36 cellular contexts compared by ENCODE assay signal in genomic region chr19:46435009-46435408, GRCh38. TPM values are rescaled to one million over a fixed set of nuclear protein-coding genes. Genes with fewer than 3 reads are reported as not detected.
A peak's percentile ranks its signal among the peaks of the same experiment; 100 is the strongest.
DNase-seq lines count a peak whose midpoint lies in the region; ATAC-seq, FAIRE-seq and TF ChIP-seq lines count a peak whose summit lies in the region.
"Had no signal": no experiment of that assay in that cellular context is flagged by ENCODE, and none has a peak within 500 bp of the region (broad histone marks: within the 10 kb centered on the region; RNA-seq: fewer than 3 reads in every experiment).

No MANE protein-coding gene starts in this region.

- H3K4me2 ChIP-seq in A549, result no peak overlapping the region

- H3K27ac ChIP-seq in A549 (no peak overlapping the region), adrenal gland (no peak overlapping the region)
- H3K27ac ChIP-seq: breast epithelium, neutrophil, Peyer's patch, skin epidermis, vagina had no signal

- peaks cover 13% of the 10 kb centered on the region for H3K4me1 Mint-ChIP-seq in nephron
- H3K4me1 Mint-ChIP-seq: naive B cell had no signal

- H3K27me3 Mint-ChIP-seq in nephron (ENCODE audit: low read depth), result peaks cover 4% of the 10 kb centered on the region

- no peak overlapping the region for H3K4me3 Mint-ChIP-seq in nephron
- H3K4me3 Mint-ChIP-seq: activated CD4-positive, alpha-beta memory T cell treated with anti-CD3 and anti-CD28 coated beads for 36 hours; activated naive CD4-positive, alpha-beta T cell treated with anti-CD3 and anti-CD28 coated beads for 36 hours; CD4-positive, alpha-beta T cell; naive B cell; T-helper 2 cell treated with Interferon-gamma antibody and Interleukin-4, amounts not matched to agents 5 μg/mL and 100 μg/mL, for 36 hours had no signal

- POLR2A ChIA-PET in A549 (lab: Yijun Ruan, JAX), result no interaction called here

- 65% methylated on average over 6 of the region's 6 CpGs for WGBS in A549 (ENCODE audit: missing lambda C conversion rate)
- 48 to 60% (median 54%) methylated on average over 6 of the region's 6 CpGs for WGBS in adrenal gland, 4 donors

- TF ChIP-seq CTCF in A549 (IDR thresholded peaks at IDR 0.05) (no peak), nephron (IDR thresholded peaks at IDR 0.05; ENCODE audit: unreplicated experiment in 3 of 3) (no peak), adrenal gland (IDR thresholded peaks at IDR 0.05) (no peak)

- H3K9me3 Mint-ChIP-seq in nephron, result no peaks in the 10 kb centered on the region
- H3K9me3 Mint-ChIP-seq: activated CD4-positive, alpha-beta memory T cell treated with anti-CD3 and anti-CD28 coated beads for 36 hours; activated naive CD4-positive, alpha-beta T cell treated with anti-CD3 and anti-CD28 coated beads for 36 hours; CD4-positive, alpha-beta T cell; T-helper 2 cell treated with Interferon-gamma antibody and Interleukin-4, amounts not matched to agents 5 μg/mL and 100 μg/mL, for 36 hours had no signal

- no peak overlapping the region for H3K4me3 ChIP-seq in A549
- no peak overlapping the region for H3K4me3 ChIP-seq in adrenal gland
- H3K4me3 ChIP-seq: breast epithelium, Peyer's patch, skin epidermis, vagina had no signal

- peak overlapping the region in 2 of 3 experiments; percentile 21 to 57 for H3K27ac Mint-ChIP-seq in nephron
- H3K27ac Mint-ChIP-seq: activated CD4-positive, alpha-beta memory T cell treated with anti-CD3 and anti-CD28 coated beads for 36 hours; activated naive CD4-positive, alpha-beta T cell treated with anti-CD3 and anti-CD28 coated beads for 36 hours; CD4-positive, alpha-beta T cell; naive B cell; T-helper 2 cell treated with Interferon-gamma antibody and Interleukin-4, amounts not matched to agents 5 μg/mL and 100 μg/mL, for 36 hours had no signal

- no peak for FAIRE-seq in A549 (lab: Jason Lieb, UNC)
- FAIRE-seq: A204.1, colon, GM19239, H1, kidney had no signal

- ATAC-seq in A549, result peak; percentile 24 to 40; a peak in 2 of 6 replicates
- no peak for ATAC-seq in GM21717 (IDR thresholded peaks at IDR 0.05; ENCODE audit: unreplicated experiment)
- ATAC-seq: left ventricle myocardium superior had no signal

- CTCF ChIA-PET in A549 (lab: Yijun Ruan, JAX), result interaction anchor here (0.6 to 2.9 kb wide), 5 partner anchors 31 to 131 kb away, joined by 3 to 8 read pairs (median 7); no protein-coding TSS in a partner anchor

- TF ChIP-seq EP300 in A549 (IDR thresholded peaks at IDR 0.05), result no peak

- intact Hi-C loops in adrenal gland (cut with DNase I), result no loop called here

- H3K9me3 ChIP-seq in A549 (no peaks in the 10 kb centered on the region), adrenal gland (replicated peaks in 1 of 3) (no peaks in the 10 kb centered on the region)
- H3K9me3 ChIP-seq: breast epithelium, neutrophil, Peyer's patch, vagina had no signal

- no peaks in the 10 kb centered on the region for H3K27me3 ChIP-seq in adrenal gland
- H3K27me3 ChIP-seq: breast epithelium, Peyer's patch, vagina had no signal

- no peak for DNase-seq in A549 (ENCODE audit: low read depth in 1 of 2, low spot score in 1 of 2)
- peak; percentile 37 for DNase-seq in NCI-H2227 treated with DMSO at 0.1 percent for 48 hours (lab: John Stamatoyannopoulos, UW)
- DNase-seq in fibroblast of peridontal ligament (ENCODE audit: extremely low read depth), result peak; percentile 19
- no peak for DNase-seq in T1000 (lab: John Stamatoyannopoulos, UW)
- DNase-seq in GM19238 (ENCODE audit: insufficient read length, low spot score), result no peak
- DNase-seq in adrenal gland, result no peak
- DNase-seq: activated CD4-positive, alpha-beta memory T cell treated with anti-CD3 and anti-CD28 coated beads for 36 hours; activated CD4-positive, alpha-beta T cell treated with anti-CD3 and anti-CD28 coated beads for 1 hour; activated naive CD4-positive, alpha-beta T cell treated with anti-CD3 and anti-CD28 coated beads for 36 hours; CD4-positive, alpha-beta T cell; effector memory CD4-positive, alpha-beta T cell; KG1; kidney; left ventricle myocardium superior; MM.1S; naive B cell; NCI-H1105 treated with DMSO at 0.1 percent for 48 hours; NCI-H1930; NCI-H226; NCI-H526 treated with DMSO at 0.1 percent for 48 hours; Peyer's patch; SHP77 treated with DMSO at 0.1 percent for 48 hours; stimulated activated naive CD4-positive, alpha-beta T cell treated with Interleukin-2 at 50 U/mL for 16 hours had no signal

- TF ChIP-seq RAD21 in A549 (conservative IDR thresholded peaks at IDR 0.05 in 1 of 2, IDR thresholded peaks at IDR 0.05 in 1 of 2), result no peak

- H3K36me3 Mint-ChIP-seq in nephron (ENCODE audit: low read depth), result no peaks in the 10 kb centered on the region
- H3K36me3 Mint-ChIP-seq: activated CD4-positive, alpha-beta memory T cell treated with anti-CD3 and anti-CD28 coated beads for 36 hours; naive B cell had no signal

- no peaks in the 10 kb centered on the region for H3K36me3 ChIP-seq in adrenal gland (replicated peaks in 1 of 2)
- H3K36me3 ChIP-seq: breast epithelium, neutrophil, Peyer's patch, vagina had no signal

- no peaks in the 10 kb centered on the region for H3K4me1 ChIP-seq in A549
- H3K4me1 ChIP-seq in adrenal gland (replicated peaks in 1 of 2), result no peaks in the 10 kb centered on the region
- H3K4me1 ChIP-seq: breast epithelium, Peyer's patch, vagina had no signal

- TF ChIP-seq POLR2A in A549 (IDR thresholded peaks at IDR 0.05; ENCODE audit: low read length), result no peak
- no peak for TF ChIP-seq POLR2A in adrenal gland (IDR thresholded peaks at IDR 0.05)

TF ChIP-seq in A549, 52 proteins besides CTCF, POLR2A, EP300 and RAD21 (continues in another document):
- no peak for TF ChIP-seq BCL3 (IDR thresholded peaks at IDR 0.05)
- no peak for TF ChIP-seq RARB (CRISPR knock-in tag; IDR thresholded peaks at IDR 0.05)
- no peak for TF ChIP-seq MAFK (IDR thresholded peaks at IDR 0.05; ENCODE audit: partially characterized antibody)
- no peak for TF ChIP-seq ZSCAN20 (CRISPR knock-in tag; IDR thresholded peaks at IDR 0.05)
- TF ChIP-seq FOSL2 (IDR thresholded peaks at IDR 0.05), result no peak
- no peak for TF ChIP-seq FOSL2 (CRISPR knock-in tag; IDR thresholded peaks at IDR 0.05)
- TF ChIP-seq ZNF302 (CRISPR knock-in tag; IDR thresholded peaks at IDR 0.05), result no peak
- TF ChIP-seq HOXA7 (CRISPR knock-in tag; IDR thresholded peaks at IDR 0.05), result no peak
- TF ChIP-seq TP53 (CRISPR knock-in tag; IDR thresholded peaks at IDR 0.05), result no peak
- no peak for TF ChIP-seq MYC (IDR thresholded peaks at IDR 0.05; ENCODE audit: borderline replicate concordance, low read length)
- TF ChIP-seq CBX2 (IDR thresholded peaks at IDR 0.05; ENCODE audit: borderline replicate concordance, low read depth), result no peak
- no peak for TF ChIP-seq CHD2 (IDR thresholded peaks at IDR 0.05; ENCODE audit: low read length, partially characterized antibody)
- no peak for TF ChIP-seq CEBPB (IDR thresholded peaks at IDR 0.05)
- TF ChIP-seq MAZ (IDR thresholded peaks at IDR 0.05; ENCODE audit: borderline replicate concordance, low read depth, low read length), result no peak
- TF ChIP-seq HMGXB4 (CRISPR knock-in tag; IDR thresholded peaks at IDR 0.05; ENCODE audit: borderline replicate concordance), result no peak

RNA-seq across cellular contexts. Expression of gene PNMA8C, which starts 6.3 kb away (rescaled TPM):
- polyA plus RNA-seq in A549 (2011; rRNA removed), result 0.01 TPM in 1 of 2 replicates, not detected in the other
- 0.01 TPM in 2 replicates for polyA plus RNA-seq in A549 (2012; cell fraction: cytosol; rRNA removed)
- polyA plus RNA-seq in A549 (2012; cell fraction: nucleus; rRNA removed), result 0.04 TPM in 2 replicates
- polyA plus RNA-seq in A549 (2017; fragmentation: RNase III; extraction: RNeasy Plus Mini Kit Qiagen cat#74134 plus additional on column Dnase treatment), result not detected in 3 replicates
- polyA minus RNA-seq in A549 (2011; rRNA and poly(A)+ RNA removed), result 0.08 TPM in 1 of 2 replicates, not detected in the other
- 1 to 10 TPM; 1.5 to 4.4 (median 2.1) TPM for total RNA-seq in adrenal gland
- 1 to 10 TPM in 2 of 3 donors, under 1 TPM in 1; 0.47 to 2.4 (median 1.4) TPM for polyA plus RNA-seq in adrenal gland
- total RNA-seq: activated CD4-positive, alpha-beta memory T cell treated with anti-CD3 and anti-CD28 coated beads for 36 hours; activated naive CD4-positive, alpha-beta T cell treated with anti-CD3 and anti-CD28 coated beads for 36 hours; CD4-positive, alpha-beta T cell; epithelial cell of proximal tubule; Peyer's patch; renal cortical epithelial cell had no signal

RNA-seq across cellular contexts. Expression of gene CCDC8, which starts 21.6 kb away (rescaled TPM):
- polyA plus RNA-seq in A549 (2011; rRNA removed) (0.04 TPM in 1 of 2 replicates, not detected in the other), A549 (2017; fragmentation: RNase III; extraction: RNeasy Plus Mini Kit Qiagen cat#74134 plus additional on column Dnase treatment) (0.03 to 0.08 TPM in 2 of 3 replicates, not detected in the other), adrenal gland (10 to 100 TPM in 2 of 3 donors, 1 to 10 TPM in 1; 6.3 to 20.5 (median 18.8) TPM)
- 0.01 TPM in 1 of 2 replicates, not detected in the other for polyA plus RNA-seq in A549 (2012; cell fraction: cytosol; rRNA removed)
- 0.04 and 0.05 TPM in 2 replicates for polyA plus RNA-seq in A549 (2012; cell fraction: nucleus; rRNA removed)
- polyA minus RNA-seq in A549 (2011; rRNA and poly(A)+ RNA removed), result not detected in 2 replicates
- 10 to 100 TPM; 24.1 to 74.0 (median 35.0) TPM for total RNA-seq in adrenal gland
- total RNA-seq: activated CD4-positive, alpha-beta memory T cell treated with anti-CD3 and anti-CD28 coated beads for 36 hours; activated naive CD4-positive, alpha-beta T cell treated with anti-CD3 and anti-CD28 coated beads for 36 hours; CD4-positive, alpha-beta T cell had no signal

RNA-seq across cellular contexts. Expression of gene PNMA8A, which starts 36.4 kb away (rescaled TPM):
- polyA plus RNA-seq in A549 (2011; rRNA removed) (11.2 and 14.1 TPM in 2 replicates), A549 (2017; fragmentation: RNase III; extraction: RNeasy Plus Mini Kit Qiagen cat#74134 plus additional on column Dnase treatment) (14.9 to 17.2 TPM (median 15.4 TPM) in 3 replicates), adrenal gland (10 to 100 TPM in 2 of 3 donors, 1 to 10 TPM in 1; 7.6 to 61.7 (median 14.2) TPM)
- polyA plus RNA-seq in A549 (2012; cell fraction: cytosol; rRNA removed), result 5.0 and 5.6 TPM in 2 replicates
- 2.7 and 6.0 TPM in 2 replicates for polyA plus RNA-seq in A549 (2012; cell fraction: nucleus; rRNA removed)
- polyA minus RNA-seq in A549 (2011; rRNA and poly(A)+ RNA removed), result 5.2 and 6.0 TPM in 2 replicates
- 10 to 100 TPM; 29.7 to 54.8 (median 44.2) TPM for total RNA-seq in adrenal gland
- total RNA-seq: CD4-positive, alpha-beta T cell had no signal

Comparison
In these comparisons a context has a peak if more than half of its experiments do, and no peak if none do; other contexts are left out.
1. DNase-seq: peak in NCI-H2227 treated with DMSO at 0.1 percent for 48 hours (single experiment) and fibroblast of peridontal ligament (single experiment); none in A549 (0 of 2), T1000 (single experiment), GM19238 (single experiment) and adrenal gland (0 of 7).
2. RNA of gene CCDC8, which starts 21.6 kb away (polyA plus RNA-seq): 6.3 to 20.5 TPM in adrenal gland; 0.01 to 0.08 TPM in A549; every median in the first group is over 4 times any median in the second.